19 cellular contexts compared by ENCODE assay signal in genomic region chr10:86177483-86178155, GRCh38.
"Had no signal": no experiment of that assay in that cellular context is flagged by ENCODE, and none has a peak within 500 bp of the region (broad histone marks: within the 10 kb centered on the region; RNA-seq: fewer than 3 reads in every experiment).

No MANE protein-coding gene starts in this region.

- H3K9me3 Mint-ChIP-seq: activated T-helper 1 cell treated with anti-CD3 and anti-CD28 coated beads, Interleukin-12 subunit alpha, Interleukin-12 subunit beta, Interleukin-2, Interleukin-4 antibody, amounts not matched to agents 30 ng/mL and 10 ng/mL and 1 ng/mL, durations not matched to agents 14 hours and 24 hours and 36 hours; naive thymus-derived CD4-positive, alpha-beta T cell; stimulated activated naive CD8-positive, alpha-beta T cell treated with anti-CD3 and anti-CD28 coated beads, Interleukin-15, Interleukin-2, amounts not matched to agents 100 ng/mL and 50 ng/mL, for 24 hours had no signal

- H3K27ac Mint-ChIP-seq: activated CD8-positive, alpha-beta T cell treated with anti-CD3 and anti-CD28 coated beads, Interleukin-2, amount 10 ng/mL, durations not matched to agents 7 days and 5 days; activated T-helper 1 cell treated with anti-CD3 and anti-CD28 coated beads, Interleukin-12 subunit alpha, Interleukin-12 subunit beta, Interleukin-2, Interleukin-4 antibody, amounts not matched to agents 30 ng/mL and 10 ng/mL and 1 ng/mL, durations not matched to agents 14 hours and 24 hours and 36 hours; naive thymus-derived CD4-positive, alpha-beta T cell; stimulated activated naive CD8-positive, alpha-beta T cell treated with anti-CD3 and anti-CD28 coated beads, Interleukin-15, Interleukin-2, amounts not matched to agents 100 ng/mL and 50 ng/mL, for 24 hours had no signal

- ATAC-seq: activated CD8-positive, alpha-beta T cell treated with anti-CD3 and anti-CD28 coated beads, Interleukin-2, amount 10 ng/mL, durations not matched to agents 7 days and 5 days; naive thymus-derived CD4-positive, alpha-beta T cell; sciatic nerve had no signal

- H3K4me3 Mint-ChIP-seq: activated CD8-positive, alpha-beta T cell treated with anti-CD3 and anti-CD28 coated beads, Interleukin-2, amount 10 ng/mL, durations not matched to agents 7 days and 5 days; activated T-helper 1 cell treated with anti-CD3 and anti-CD28 coated beads, Interleukin-12 subunit alpha, Interleukin-12 subunit beta, Interleukin-2, Interleukin-4 antibody, amounts not matched to agents 30 ng/mL and 10 ng/mL and 1 ng/mL, durations not matched to agents 14 hours and 24 hours and 36 hours; naive thymus-derived CD4-positive, alpha-beta T cell; stimulated activated naive CD8-positive, alpha-beta T cell treated with anti-CD3 and anti-CD28 coated beads, Interleukin-15, Interleukin-2, amounts not matched to agents 100 ng/mL and 50 ng/mL, for 24 hours had no signal

- H3K9me3 ChIP-seq: breast epithelium, heart right ventricle, lower lobe of right lung, ovary, vagina had no signal

- H3K36me3 Mint-ChIP-seq: naive thymus-derived CD4-positive, alpha-beta T cell had no signal

- H3K4me3 ChIP-seq: breast epithelium, heart right ventricle, lower lobe of right lung, ovary, vagina had no signal

- H3K27ac ChIP-seq: breast epithelium, heart right ventricle, lower lobe of right lung, ovary, vagina had no signal

- H3K36me3 ChIP-seq: breast epithelium, heart right ventricle, lower lobe of right lung, ovary, vagina had no signal

- H3K27me3 Mint-ChIP-seq: stimulated activated naive CD8-positive, alpha-beta T cell treated with anti-CD3 and anti-CD28 coated beads, Interleukin-15, Interleukin-2, amounts not matched to agents 100 ng/mL and 50 ng/mL, for 24 hours had no signal

- DNase-seq: activated CD4-positive, alpha-beta T cell treated with anti-CD3 and anti-CD28 coated beads for 1 hour; activated CD4-positive, alpha-beta T cell treated with anti-CD3 and anti-CD28 coated beads, Interleukin-2, amount 50 U/mL, for 1 hour; activated CD8-positive, alpha-beta T cell treated with anti-CD3 and anti-CD28 coated beads, Interleukin-2, amount 10 ng/mL, durations not matched to agents 7 days and 5 days; activated gamma-delta T cell; activated naive CD4-positive, alpha-beta T cell treated with anti-CD3 and anti-CD28 coated beads, Interleukin-2, amount 50 U/mL, for 16 hours; cortex of kidney; effector CD4-positive, alpha-beta T cell; heart right ventricle; kidney; lower lobe of right lung; naive thymus-derived CD4-positive, alpha-beta T cell; stimulated activated CD4-positive, alpha-beta T cell treated with anti-CD3 and anti-CD28 coated beads, Interleukin-4, amount 100 ng/mL, for 1 hour; T-helper 1 cell had no signal

- H3K4me1 ChIP-seq: breast epithelium, heart right ventricle, lower lobe of right lung had no signal

- H3K4me1 Mint-ChIP-seq: naive thymus-derived CD4-positive, alpha-beta T cell had no signal

- H3K27me3 ChIP-seq: breast epithelium, ovary, vagina had no signal
